ENCODE assay signal across 2 cellular contexts in genomic region chrX:781216-782211, GRCh38.
TF ChIP-seq lines count a peak whose summit lies in the region.

No MANE protein-coding gene starts in this region.

TF ChIP-seq in HEK293T, 16 proteins besides CTCF, POLR2A, EP300 and RAD21:
- peak; percentile 76 for TF ChIP-seq PKNOX1 (IDR thresholded peaks at IDR 0.05)
- no peak for TF ChIP-seq TARDBP (IDR thresholded peaks at IDR 0.05)

TF ChIP-seq in H1, 55 proteins besides CTCF, POLR2A, EP300 and RAD21:
- TF ChIP-seq, protein P1, sequence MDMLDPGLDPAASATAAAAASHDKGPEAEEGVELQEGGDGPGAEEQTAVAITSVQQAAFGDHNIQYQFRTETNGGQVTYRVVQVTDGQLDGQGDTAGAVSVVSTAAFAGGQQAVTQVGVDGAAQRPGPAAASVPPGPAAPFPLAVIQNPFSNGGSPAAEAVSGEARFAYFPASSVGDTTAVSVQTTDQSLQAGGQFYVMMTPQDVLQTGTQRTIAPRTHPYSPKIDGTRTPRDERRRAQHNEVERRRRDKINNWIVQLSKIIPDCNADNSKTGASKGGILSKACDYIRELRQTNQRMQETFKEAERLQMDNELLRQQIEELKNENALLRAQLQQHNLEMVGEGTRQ (IDR thresholded peaks at IDR 0.05; ENCODE audit: low read length) = no peak
- TF ChIP-seq E2F6 (IDR thresholded peaks at IDR 0.05) (no peak), BRCA1 (IDR thresholded peaks at IDR 0.05; ENCODE audit: low read depth, low read length) (no peak), BCL11A (IDR thresholded peaks at IDR 0.05; ENCODE audit: low read depth in 2 of 2, low read length in 2 of 2) (no peak), KDM1A (IDR thresholded peaks at IDR 0.05; ENCODE audit: borderline replicate concordance, low read length) (no peak), KDM5A (IDR thresholded peaks at IDR 0.05; ENCODE audit: low read length) (no peak), POU5F1 (IDR thresholded peaks at IDR 0.05; ENCODE audit: low read depth, low read length) (no peak), SUZ12 (IDR thresholded peaks at IDR 0.05; ENCODE audit: low read length) (no peak), MAFK (IDR thresholded peaks at IDR 0.05; ENCODE audit: low read depth, low read length) (no peak), RXRA (IDR thresholded peaks at IDR 0.05; ENCODE audit: insufficient read depth, low read depth, low read length) (no peak), GABPA (IDR thresholded peaks at IDR 0.05; ENCODE audit: borderline replicate concordance, insufficient read depth, low read length) (no peak), SRF (IDR thresholded peaks at IDR 0.05; ENCODE audit: low read depth, low read length) (no peak), SP2 (IDR thresholded peaks at IDR 0.05; ENCODE audit: low read length) (no peak), TCF12 (IDR thresholded peaks at IDR 0.05; ENCODE audit: low read depth, low read length) (no peak), NANOG (IDR thresholded peaks at IDR 0.05; ENCODE audit: insufficient read depth, low read depth, low read length, poor library complexity, severe bottlenecking) (no peak), SIRT6 (IDR thresholded peaks at IDR 0.05; ENCODE audit: low read length) (no peak), HDAC2 (IDR thresholded peaks at IDR 0.05; ENCODE audit: borderline replicate concordance in 1 of 2, low read depth in 2 of 2, low read length in 2 of 2) (no peak), JUN (IDR thresholded peaks at IDR 0.05; ENCODE audit: low read depth, low read length) (no peak)
